In the genomic region with DNA sequence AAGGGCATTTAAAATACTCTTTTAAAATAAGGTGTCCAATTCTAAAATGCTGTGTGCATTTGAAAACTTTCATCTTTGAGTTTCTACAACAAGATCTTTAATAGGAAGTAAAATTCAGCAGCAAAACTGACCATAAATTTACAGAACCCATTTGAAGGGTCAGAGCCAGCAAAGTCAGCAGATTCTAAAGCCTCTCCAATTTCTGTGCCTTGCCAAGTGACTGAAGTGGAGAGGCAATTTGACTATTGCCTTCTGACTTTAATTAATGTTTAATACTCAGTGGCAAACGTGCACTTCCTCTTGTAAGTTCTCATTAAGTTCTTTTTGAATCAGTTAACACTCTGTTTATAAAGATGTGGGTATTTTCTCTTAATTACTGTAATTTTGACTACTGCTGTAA, we compare ENCODE assay signal across 12 cellular contexts.
"Had no signal": no experiment of that assay in that cellular context is flagged by ENCODE, and none has a peak within 500 bp of the region (broad histone marks: within the 10 kb centered on the region; RNA-seq: fewer than 3 reads in every experiment).

No MANE protein-coding gene starts in this region.

- DNase-seq: activated CD8-positive, alpha-beta memory T cell treated with anti-CD3 and anti-CD28 coated beads, Interleukin-2, amount 10 ng/mL, durations not matched to agents 7 days and 5 days; activated gamma-delta T cell treated with Interleukin-2 at 50 U/mL for 16 hours; activated naive CD8-positive, alpha-beta T cell treated with anti-CD3 and anti-CD28 coated beads for 36 hours; activated T-cell treated with anti-CD3 and anti-CD28 coated beads, Interleukin-2, amount 50 U/mL, for 48 hours; brain microvascular endothelial cell; effector memory CD8-positive, alpha-beta T cell; left ventricle myocardium superior; posterior cingulate gyrus; stimulated activated CD4-positive, alpha-beta T cell treated with anti-CD3 and anti-CD28 coated beads, Interleukin-4, amount 100 ng/mL, for 4 hours; stimulated activated naive CD8-positive, alpha-beta T cell treated with anti-CD3 and anti-CD28 coated beads, Interleukin-15, amount 100 ng/mL, for 72 hours had no signal

- ATAC-seq: activated CD4-positive, CD25-positive, alpha-beta regulatory T cell treated with anti-CD3 and anti-CD28 coated beads, Interleukin-2, amount 50 U/mL, for 24 hours; activated CD8-positive, alpha-beta memory T cell treated with anti-CD3 and anti-CD28 coated beads, Interleukin-2, amount 10 ng/mL, durations not matched to agents 7 days and 5 days; effector memory CD8-positive, alpha-beta T cell; gastroesophageal sphincter; left ventricle myocardium superior; stimulated activated naive CD8-positive, alpha-beta T cell treated with anti-CD3 and anti-CD28 coated beads, Interleukin-15, amount 100 ng/mL, for 72 hours had no signal
